In the genomic region with DNA sequence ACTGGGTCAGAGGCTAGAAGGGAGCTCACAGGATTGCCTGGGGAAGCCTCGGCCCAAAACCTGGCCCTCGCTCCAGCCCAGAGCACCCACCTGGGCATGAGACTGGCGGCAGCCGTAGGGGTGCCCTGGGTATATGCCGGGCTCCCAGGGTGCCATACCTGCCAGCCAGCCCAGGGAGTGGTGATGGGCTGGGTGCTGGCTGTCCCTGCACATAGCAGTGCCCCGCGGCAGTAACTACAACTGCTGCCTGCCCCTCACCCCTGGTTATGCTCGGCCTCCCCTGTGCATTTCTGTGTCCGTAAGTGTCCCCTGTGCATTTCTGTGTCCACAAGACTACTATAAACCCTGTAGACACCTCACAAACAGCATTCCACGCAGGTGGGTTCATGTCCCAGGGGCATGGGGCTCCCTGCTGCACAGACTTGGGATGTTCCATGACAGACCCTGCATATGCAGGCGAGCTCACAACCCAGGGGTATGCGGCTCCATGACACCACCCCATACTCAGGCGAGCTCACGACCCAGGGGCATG, we compare ENCODE assay signal across 20 cellular contexts. TPM values are rescaled to one million over a fixed set of nuclear protein-coding genes. Genes with fewer than 3 reads are reported as not detected.
A peak's percentile ranks its signal among the peaks of the same experiment; 100 is the strongest.
DNase-seq lines count a peak whose midpoint lies in the region; ATAC-seq, FAIRE-seq and TF ChIP-seq lines count a peak whose summit lies in the region.
"Had no signal": no experiment of that assay in that cellular context is flagged by ENCODE, and none has a peak within 500 bp of the region (broad histone marks: within the 10 kb centered on the region; RNA-seq: fewer than 3 reads in every experiment).

No MANE protein-coding gene starts in this region.

- ATAC-seq in activated CD8-positive, alpha-beta memory T cell treated with anti-CD3 and anti-CD28 coated beads, Interleukin-2, amount 10 ng/mL, durations not matched to agents 7 days and 5 days = no peak
- peak; percentile 11 for ATAC-seq in HepG2
- no peak for ATAC-seq in HG03097 (IDR thresholded peaks at IDR 0.05; ENCODE audit: low FRiP score, unreplicated experiment)
- ATAC-seq in activated CD4-positive, alpha-beta T cell treated with anti-CD3 and anti-CD28 coated beads for 36 hours = no peak
- ATAC-seq in GM21619 (IDR thresholded peaks at IDR 0.05; ENCODE audit: unreplicated experiment) = no peak
- ATAC-seq: left lung; naive thymus-derived CD4-positive, alpha-beta T cell had no signal

- no peak overlapping the region for H3K4me2 ChIP-seq in HepG2 (ENCODE audit: low read depth, low read length)

- no peaks in the 10 kb centered on the region for H3K79me2 ChIP-seq in HepG2 (ENCODE audit: insufficient read depth, low read length)

- no peak for TF ChIP-seq EP300 in HepG2 (IDR thresholded peaks at IDR 0.05; ENCODE audit: low read depth in 2 of 2, low read length in 2 of 2)
- no peak for TF ChIP-seq EP300 in HepG2 (CRISPR knock-in tag; IDR thresholded peaks at IDR 0.05; ENCODE audit: borderline replicate concordance)
- TF ChIP-seq EP300 in tibial nerve (IDR thresholded peaks at IDR 0.05) = no peak

- peak; percentile 26 for DNase-seq in activated CD8-positive, alpha-beta memory T cell treated with anti-CD3 and anti-CD28 coated beads, Interleukin-2, amount 10 ng/mL, durations not matched to agents 7 days and 5 days
- DNase-seq in activated CD8-positive, alpha-beta memory T cell treated with anti-CD3 and anti-CD28 coated beads, Interleukin-2, amount 50 U/mL, for 4 hours = no peak
- DNase-seq in endodermal cell (peak; percentile 45), HepG2 (ENCODE audit: low spot score) (no peak), tibial nerve (ENCODE audit: low spot score in 2 of 2) (peak in 1 of 2 donors; percentile 3)
- no peak for DNase-seq in activated CD4-positive, alpha-beta T cell treated with anti-CD3 and anti-CD28 coated beads for 36 hours
- DNase-seq: 8988T; activated CD4-positive, alpha-beta memory T cell treated with anti-CD3 and anti-CD28 coated beads for 36 hours; amniotic stem cell; cortex of kidney; naive thymus-derived CD4-positive, alpha-beta T cell; NCI-H2029; PC-3 had no signal

- no peak overlapping the region for H3K4me3 Mint-ChIP-seq in activated CD8-positive, alpha-beta memory T cell treated with anti-CD3 and anti-CD28 coated beads, Interleukin-2, amount 10 ng/mL, durations not matched to agents 7 days and 5 days
- no peak overlapping the region for H3K4me3 Mint-ChIP-seq in endodermal cell
- H3K4me3 Mint-ChIP-seq in activated CD4-positive, alpha-beta T cell treated with anti-CD3 and anti-CD28 coated beads for 36 hours = no peak overlapping the region
- H3K4me3 Mint-ChIP-seq: activated CD4-positive, alpha-beta memory T cell treated with anti-CD3 and anti-CD28 coated beads for 36 hours; CD14-positive monocyte; naive thymus-derived CD4-positive, alpha-beta T cell had no signal

- POLR2A ChIA-PET in HepG2 (lab: Yijun Ruan, JAX) = interaction anchor here (0.6 kb wide), 1 partner anchor 106 kb away, joined by 3 read pairs; no protein-coding TSS in a partner anchor
- POLR2A ChIA-PET in activated CD4-positive, alpha-beta T cell treated with anti-CD3 and anti-CD28 coated beads for 36 hours (lab: Charles Lee) = no interaction called here

- H3K27ac ChIP-seq in endodermal cell (ENCODE audit: low read depth, low read length) (peak overlapping the region; percentile 83), HepG2 (ENCODE audit: extremely low read length, insufficient read depth, low read length) (no peak overlapping the region), tibial nerve (peak overlapping the region in 3 of 4 donors; percentile 9 to 53 (median 24))

- H3K27me3 ChIP-seq in endodermal cell (ENCODE audit: control insufficient read depth, insufficient read depth, low read length, poor library complexity, severe bottlenecking) (no peaks in the 10 kb centered on the region), HepG2 (ENCODE audit: control insufficient read depth in 1 of 2, insufficient read depth in 2 of 2, low read length in 2 of 2) (no peaks in the 10 kb centered on the region), tibial nerve (no peaks in the 10 kb centered on the region)
- H3K27me3 ChIP-seq: left lung had no signal

- WGBS in endodermal cell (ENCODE audit: insufficient coverage in 1 of 2, insufficient read length in 1 of 2), 2 experiments = 96 to 99% methylated on average over 7 to 14 of the region's 14 CpGs
- 100% methylated on average over 1 of the region's 14 CpGs for WGBS in HepG2 (ENCODE audit: low lambda C conversion rate)
- WGBS in tibial nerve, 2 donors = 90 to 91% methylated on average over 9 to 10 of the region's 14 CpGs

- no peak for TF ChIP-seq POLR2A in HepG2 (IDR thresholded peaks at IDR 0.05; ENCODE audit: insufficient read depth in 1 of 2, low read depth in 2 of 2, low read length in 2 of 2)
- no peak for TF ChIP-seq POLR2A in tibial nerve (IDR thresholded peaks at IDR 0.05)

- H3K4me1 ChIP-seq in endodermal cell (ENCODE audit: control insufficient read depth, insufficient read depth, low read length) = no peaks in the 10 kb centered on the region
- H3K4me1 ChIP-seq in HepG2 (ENCODE audit: insufficient read depth, low read length) = peaks cover 31% of the 10 kb centered on the region
- peaks cover 0 to 9% (median 0%) of the 10 kb centered on the region in 4 donors for H3K4me1 ChIP-seq in tibial nerve

- no peak for TF ChIP-seq CTCF in endodermal cell (conservative IDR thresholded peaks at IDR 0.05)
- TF ChIP-seq CTCF in HepG2 (CRISPR knock-in tag; IDR thresholded peaks at IDR 0.05) = no peak
- TF ChIP-seq CTCF in tibial nerve (IDR thresholded peaks at IDR 0.05) = no peak

- H3K9me3 Mint-ChIP-seq in activated CD8-positive, alpha-beta memory T cell treated with anti-CD3 and anti-CD28 coated beads, Interleukin-2, amount 10 ng/mL, durations not matched to agents 7 days and 5 days (ENCODE audit: low read depth) = no peaks in the 10 kb centered on the region
- H3K9me3 Mint-ChIP-seq in endodermal cell = no peaks in the 10 kb centered on the region
- H3K9me3 Mint-ChIP-seq in activated CD4-positive, alpha-beta T cell treated with anti-CD3 and anti-CD28 coated beads for 36 hours (ENCODE audit: low read depth) = no peaks in the 10 kb centered on the region
- H3K9me3 Mint-ChIP-seq: activated CD4-positive, alpha-beta memory T cell treated with anti-CD3 and anti-CD28 coated beads for 36 hours had no signal

- no peak for TF ChIP-seq RAD21 in HepG2 (CRISPR knock-in tag; IDR thresholded peaks at IDR 0.05)

- CTCF ChIA-PET in activated CD8-positive, alpha-beta memory T cell treated with anti-CD3 and anti-CD28 coated beads, Interleukin-2, amount 10 ng/mL, durations not matched to agents 7 days and 5 days (lab: Charles Lee) = interaction anchor here (1.0 kb wide), 1 partner anchor 46 kb away, joined by 3 read pairs; no protein-coding TSS in a partner anchor
- CTCF ChIA-PET in HepG2 (lab: Yijun Ruan, JAX; ENCODE audit: low intra/inter-chr PET ratio, low total read pairs) = no interaction called here
- CTCF ChIA-PET in activated CD4-positive, alpha-beta T cell treated with anti-CD3 and anti-CD28 coated beads for 36 hours (lab: Charles Lee) = interaction anchor here (1.5 kb wide), 1 partner anchor 46 kb away, joined by 4 read pairs; no protein-coding TSS in a partner anchor

- H3K9ac ChIP-seq in endodermal cell (ENCODE audit: extremely low read depth, low read length, poor library complexity, severe bottlenecking) = no peak overlapping the region
- H3K9ac ChIP-seq in HepG2 (ENCODE audit: insufficient read depth, low read depth, low read length) = no peak overlapping the region

- intact Hi-C loops in HepG2 (cut with micrococcal nuclease; ENCODE audit: unreplicated experiment) = loop anchor here (10.0 kb wide), 1 partner anchor 215 kb away; no protein-coding TSS in a partner anchor
- intact Hi-C loops in activated CD4-positive, alpha-beta T cell treated with anti-CD3 and anti-CD28 coated beads for 36 hours (cut with DNase I, micrococcal nuclease) = loop anchor here in 1 of 2 experiments (2.0 kb wide), 1 partner anchor 37 kb away; no protein-coding TSS in a partner anchor

- no peak for FAIRE-seq in HepG2 (lab: Jason Lieb, UNC)
- FAIRE-seq: H54, TTC549 had no signal

- H3K36me3 ChIP-seq in endodermal cell (ENCODE audit: control insufficient read depth, insufficient read depth, low read length) (peaks cover 19% of the 10 kb centered on the region), HepG2 (replicated peaks in 1 of 2; ENCODE audit: control insufficient read depth in 1 of 2, insufficient read depth in 2 of 2, low read length in 2 of 2) (peaks cover 12 to 47% of the 10 kb centered on the region in 2 experiments), tibial nerve (peaks cover 7 to 59% (median 9%) of the 10 kb centered on the region in 3 donors)

- peaks cover 12% of the 10 kb centered on the region for H3K4me1 Mint-ChIP-seq in activated CD8-positive, alpha-beta memory T cell treated with anti-CD3 and anti-CD28 coated beads, Interleukin-2, amount 10 ng/mL, durations not matched to agents 7 days and 5 days
- H3K4me1 Mint-ChIP-seq in endodermal cell = peaks cover 9% of the 10 kb centered on the region
- H3K4me1 Mint-ChIP-seq in activated CD4-positive, alpha-beta T cell treated with anti-CD3 and anti-CD28 coated beads for 36 hours = peaks cover under 1% of the 10 kb centered on the region

- H4K20me1 ChIP-seq in HepG2 (ENCODE audit: insufficient read depth, low read length) = no peaks in the 10 kb centered on the region

- BruUV-seq in HepG2 (replicated peaks; lab: Mats Ljungman, UMichigan) = no TSS peak

- H3K27me3 Mint-ChIP-seq in activated CD8-positive, alpha-beta memory T cell treated with anti-CD3 and anti-CD28 coated beads, Interleukin-2, amount 10 ng/mL, durations not matched to agents 7 days and 5 days = no peaks in the 10 kb centered on the region
- H3K27me3 Mint-ChIP-seq in endodermal cell (ENCODE audit: insufficient read depth) = no peaks in the 10 kb centered on the region
- no peaks in the 10 kb centered on the region for H3K27me3 Mint-ChIP-seq in activated CD4-positive, alpha-beta T cell treated with anti-CD3 and anti-CD28 coated beads for 36 hours
- H3K27me3 Mint-ChIP-seq: activated CD4-positive, alpha-beta memory T cell treated with anti-CD3 and anti-CD28 coated beads for 36 hours; naive thymus-derived CD4-positive, alpha-beta T cell had no signal

- in situ Hi-C loops in HepG2 (cut with HindIII; ENCODE audit: extremely low pct_ligation_motif_present, low pct_unique_long_range_greater_than_20kb) = no loop called here

- H3K4me3 ChIP-seq in endodermal cell (ENCODE audit: low read length) = no peak overlapping the region
- no peak overlapping the region for H3K4me3 ChIP-seq in HepG2 (replicated peaks in 1 of 3; ENCODE audit: insufficient read depth in 1 of 3, low read depth in 2 of 3, low read length in 3 of 3)
- no peak overlapping the region for H3K4me3 ChIP-seq in tibial nerve
- H3K4me3 ChIP-seq: left lung had no signal

- H3K9me3 ChIP-seq in endodermal cell (ENCODE audit: control insufficient read depth, low read length) (no peaks in the 10 kb centered on the region), HepG2 (ENCODE audit: low read length) (no peaks in the 10 kb centered on the region), tibial nerve (no peaks in the 10 kb centered on the region)
- H3K9me3 ChIP-seq: left lung had no signal

- peaks cover 16% of the 10 kb centered on the region for H3K36me3 Mint-ChIP-seq in activated CD8-positive, alpha-beta memory T cell treated with anti-CD3 and anti-CD28 coated beads, Interleukin-2, amount 10 ng/mL, durations not matched to agents 7 days and 5 days
- peaks cover 38% of the 10 kb centered on the region for H3K36me3 Mint-ChIP-seq in endodermal cell (ENCODE audit: low read depth)
- H3K36me3 Mint-ChIP-seq in activated CD4-positive, alpha-beta T cell treated with anti-CD3 and anti-CD28 coated beads for 36 hours (ENCODE audit: low read depth) = peaks cover 5% of the 10 kb centered on the region

- no peak overlapping the region for H2AFZ ChIP-seq in HepG2 (ENCODE audit: low read length)

- H3K27ac Mint-ChIP-seq in activated CD8-positive, alpha-beta memory T cell treated with anti-CD3 and anti-CD28 coated beads, Interleukin-2, amount 10 ng/mL, durations not matched to agents 7 days and 5 days = no peak overlapping the region
- H3K27ac Mint-ChIP-seq in endodermal cell = peak overlapping the region; percentile 52
- H3K27ac Mint-ChIP-seq in activated CD4-positive, alpha-beta T cell treated with anti-CD3 and anti-CD28 coated beads for 36 hours = no peak overlapping the region
- H3K27ac Mint-ChIP-seq: activated CD4-positive, alpha-beta memory T cell treated with anti-CD3 and anti-CD28 coated beads for 36 hours; naive thymus-derived CD4-positive, alpha-beta T cell had no signal

RNA-seq across cellular contexts. Expression of a gene that starts 5.8 kb away (rescaled TPM):
- 1 to 10 TPM; 4.2 to 4.8 TPM for total RNA-seq in activated CD8-positive, alpha-beta memory T cell treated with anti-CD3 and anti-CD28 coated beads, Interleukin-2, amount 10 ng/mL, durations not matched to agents 7 days and 5 days
- 10 to 100 TPM; 29.5 to 31.9 TPM for total RNA-seq in endodermal cell
- polyA plus RNA-seq in endodermal cell (2013, experiment 1 of 2) = 32.1 TPM
- 33.4 TPM for polyA plus RNA-seq in endodermal cell (2013, experiment 2 of 2)
- 2.8 and 3.3 TPM in 2 replicates for total RNA-seq in HepG2 (2016; rRNA removed; fragmentation: Illumina TruSeq; extraction: Trizol)
- 2.1 and 2.7 TPM in 2 replicates for total RNA-seq in HepG2 (2016; cell fraction: cytosol; rRNA removed; fragmentation: Illumina TruSeq; extraction: Trizol; ENCODE audit: low read depth)
- 3.0 and 3.3 TPM in 2 replicates for total RNA-seq in HepG2 (2016; cell fraction: insoluble cytoplasmic fraction; rRNA removed; fragmentation: Illumina TruSeq; extraction: Trizol)
- total RNA-seq in HepG2 (2016; cell fraction: membrane; rRNA removed; fragmentation: Illumina TruSeq; extraction: Trizol) = 3.0 and 3.8 TPM in 2 replicates
- 1.5 and 1.7 TPM in 2 replicates for total RNA-seq in HepG2 (2016; cell fraction: nucleus; rRNA removed; fragmentation: Illumina TruSeq; extraction: Trizol)
- polyA plus RNA-seq in HepG2 (2011; rRNA removed) = 1.4 and 2.6 TPM in 2 replicates
- polyA plus RNA-seq in HepG2 (2011; cell fraction: cytosol; rRNA removed) = 1.4 and 2.8 TPM in 2 replicates
- polyA plus RNA-seq in HepG2 (2011; cell fraction: nucleus; rRNA removed) = 9.6 and 9.7 TPM in 2 replicates
- polyA plus RNA-seq in HepG2 (2012) = 7.3 and 10.9 TPM in 2 replicates
- 5.4 and 5.7 TPM in 2 replicates for polyA plus RNA-seq in HepG2 (2016; cell fraction: cytosol; fragmentation: Illumina TruSeq; extraction: Trizol; ENCODE audit: low read depth)
- 5.9 and 7.1 TPM in 2 replicates for polyA plus RNA-seq in HepG2 (2016; cell fraction: insoluble cytoplasmic fraction; fragmentation: Illumina TruSeq; extraction: Trizol; ENCODE audit: low read depth)
- 6.0 and 7.3 TPM in 2 replicates for polyA plus RNA-seq in HepG2 (2016; cell fraction: membrane; fragmentation: Illumina TruSeq; extraction: Trizol; ENCODE audit: low read depth)
- polyA plus RNA-seq in HepG2 (2016; cell fraction: nucleus; fragmentation: Illumina TruSeq; extraction: Trizol; ENCODE audit: insufficient read depth, low read depth) = 5.8 and 6.5 TPM in 2 replicates
- polyA minus RNA-seq in HepG2 (2011; rRNA and poly(A)+ RNA removed; ENCODE audit: low replicate concordance) = 2.4 and 3.4 TPM in 2 replicates
- polyA minus RNA-seq in HepG2 (2011; cell fraction: cytosol; rRNA and poly(A)+ RNA removed) = 3.4 and 5.6 TPM in 2 replicates
- 0.77 and 1.6 TPM in 2 replicates for polyA minus RNA-seq in HepG2 (2011; cell fraction: nucleus; rRNA and poly(A)+ RNA removed)
- total RNA-seq in tibial nerve = 10 to 100 TPM in 1 of 4 donors, 1 to 10 TPM in 3; 4.5 to 12.9 (median 8.0) TPM
- total RNA-seq in activated CD4-positive, alpha-beta T cell treated with anti-CD3 and anti-CD28 coated beads for 36 hours = 10 to 100 TPM in 1 of 2 experiments, 1 to 10 TPM in 1; 8.1 to 13.0 TPM

RNA-seq across cellular contexts. Expression of a gene that starts 34.6 kb away (rescaled TPM):
- total RNA-seq in activated CD8-positive, alpha-beta memory T cell treated with anti-CD3 and anti-CD28 coated beads, Interleukin-2, amount 10 ng/mL, durations not matched to agents 7 days and 5 days = not detected
- 1 to 10 TPM; 3.5 to 4.6 TPM for total RNA-seq in endodermal cell
- 3.0 TPM for polyA plus RNA-seq in endodermal cell (2013, experiment 1 of 2)
- 1.0 TPM for polyA plus RNA-seq in endodermal cell (2013, experiment 2 of 2)
- 78.5 and 105 TPM in 2 replicates for total RNA-seq in HepG2 (2016; rRNA removed; fragmentation: Illumina TruSeq; extraction: Trizol)
- total RNA-seq in HepG2 (2016; cell fraction: cytosol; rRNA removed; fragmentation: Illumina TruSeq; extraction: Trizol; ENCODE audit: low read depth) = 13.1 and 13.2 TPM in 2 replicates
- 61.2 and 115 TPM in 2 replicates for total RNA-seq in HepG2 (2016; cell fraction: insoluble cytoplasmic fraction; rRNA removed; fragmentation: Illumina TruSeq; extraction: Trizol)
- 21.0 and 27.4 TPM in 2 replicates for total RNA-seq in HepG2 (2016; cell fraction: membrane; rRNA removed; fragmentation: Illumina TruSeq; extraction: Trizol)
- 94.5 and 110 TPM in 2 replicates for total RNA-seq in HepG2 (2016; cell fraction: nucleus; rRNA removed; fragmentation: Illumina TruSeq; extraction: Trizol)
- polyA plus RNA-seq in HepG2 (2011; rRNA removed) = 75.7 and 112 TPM in 2 replicates
- 34.7 and 61.2 TPM in 2 replicates for polyA plus RNA-seq in HepG2 (2011; cell fraction: cytosol; rRNA removed)
- 656 and 751 TPM in 2 replicates for polyA plus RNA-seq in HepG2 (2011; cell fraction: nucleus; rRNA removed)
- 108 and 140 TPM in 2 replicates for polyA plus RNA-seq in HepG2 (2012)
- 11.0 and 12.4 TPM in 2 replicates for polyA plus RNA-seq in HepG2 (2016; cell fraction: cytosol; fragmentation: Illumina TruSeq; extraction: Trizol; ENCODE audit: low read depth)
- polyA plus RNA-seq in HepG2 (2016; cell fraction: insoluble cytoplasmic fraction; fragmentation: Illumina TruSeq; extraction: Trizol; ENCODE audit: low read depth) = 47.9 and 52.0 TPM in 2 replicates
- polyA plus RNA-seq in HepG2 (2016; cell fraction: membrane; fragmentation: Illumina TruSeq; extraction: Trizol; ENCODE audit: low read depth) = 11.9 and 17.7 TPM in 2 replicates
- polyA plus RNA-seq in HepG2 (2016; cell fraction: nucleus; fragmentation: Illumina TruSeq; extraction: Trizol; ENCODE audit: insufficient read depth, low read depth) = 369 and 379 TPM in 2 replicates
- polyA minus RNA-seq in HepG2 (2011; rRNA and poly(A)+ RNA removed; ENCODE audit: low replicate concordance) = 0.42 and 84.7 TPM in 2 replicates
- 33.3 and 39.2 TPM in 2 replicates for polyA minus RNA-seq in HepG2 (2011; cell fraction: cytosol; rRNA and poly(A)+ RNA removed)
- polyA minus RNA-seq in HepG2 (2011; cell fraction: nucleus; rRNA and poly(A)+ RNA removed) = 93.9 and 118 TPM in 2 replicates
- total RNA-seq in tibial nerve = 10 to 100 TPM in 1 of 4 donors, 1 to 10 TPM in 3; 2.2 to 21.2 (median 2.5) TPM
- total RNA-seq in activated CD4-positive, alpha-beta T cell treated with anti-CD3 and anti-CD28 coated beads for 36 hours = under 1 TPM; 0.16 to 0.23 TPM
- total RNA-seq: M059J had no signal
- polyA plus RNA-seq: CD14-positive monocyte; naive thymus-derived CD4-positive, alpha-beta T cell had no signal

RNA-seq across cellular contexts. Expression of a gene that starts 38.5 kb away (rescaled TPM):
- 10 to 100 TPM; 44.9 to 49.5 TPM for total RNA-seq in activated CD8-positive, alpha-beta memory T cell treated with anti-CD3 and anti-CD28 coated beads, Interleukin-2, amount 10 ng/mL, durations not matched to agents 7 days and 5 days
- total RNA-seq in endodermal cell = 10 to 100 TPM; 56.7 to 85.2 TPM
- 101 TPM for polyA plus RNA-seq in endodermal cell (2013, experiment 1 of 2)
- polyA plus RNA-seq in endodermal cell (2013, experiment 2 of 2) = 100 TPM
- total RNA-seq in HepG2 (2016; rRNA removed; fragmentation: Illumina TruSeq; extraction: Trizol) = 73.5 and 113 TPM in 2 replicates
- 7.3 and 7.8 TPM in 2 replicates for total RNA-seq in HepG2 (2016; cell fraction: cytosol; rRNA removed; fragmentation: Illumina TruSeq; extraction: Trizol; ENCODE audit: low read depth)
- 62.4 and 115 TPM in 2 replicates for total RNA-seq in HepG2 (2016; cell fraction: insoluble cytoplasmic fraction; rRNA removed; fragmentation: Illumina TruSeq; extraction: Trizol)
- total RNA-seq in HepG2 (2016; cell fraction: membrane; rRNA removed; fragmentation: Illumina TruSeq; extraction: Trizol) = 31.7 and 32.0 TPM in 2 replicates
- 138 and 169 TPM in 2 replicates for total RNA-seq in HepG2 (2016; cell fraction: nucleus; rRNA removed; fragmentation: Illumina TruSeq; extraction: Trizol)
- polyA plus RNA-seq in HepG2 (2011; rRNA removed) = 72.6 and 182 TPM in 2 replicates
- 29.6 and 35.0 TPM in 2 replicates for polyA plus RNA-seq in HepG2 (2011; cell fraction: cytosol; rRNA removed)
- 771 and 1,172 TPM in 2 replicates for polyA plus RNA-seq in HepG2 (2011; cell fraction: nucleus; rRNA removed)
- 69.9 and 111 TPM in 2 replicates for polyA plus RNA-seq in HepG2 (2012)
- polyA plus RNA-seq in HepG2 (2016; cell fraction: cytosol; fragmentation: Illumina TruSeq; extraction: Trizol; ENCODE audit: low read depth) = 5.3 and 5.5 TPM in 2 replicates
- 44.5 and 58.2 TPM in 2 replicates for polyA plus RNA-seq in HepG2 (2016; cell fraction: insoluble cytoplasmic fraction; fragmentation: Illumina TruSeq; extraction: Trizol; ENCODE audit: low read depth)
- 14.1 and 14.6 TPM in 2 replicates for polyA plus RNA-seq in HepG2 (2016; cell fraction: membrane; fragmentation: Illumina TruSeq; extraction: Trizol; ENCODE audit: low read depth)
- polyA plus RNA-seq in HepG2 (2016; cell fraction: nucleus; fragmentation: Illumina TruSeq; extraction: Trizol; ENCODE audit: insufficient read depth, low read depth) = 296 and 309 TPM in 2 replicates
- polyA minus RNA-seq in HepG2 (2011; rRNA and poly(A)+ RNA removed; ENCODE audit: low replicate concordance) = 67.2 and 95.6 TPM in 2 replicates
- 16.2 and 25.1 TPM in 2 replicates for polyA minus RNA-seq in HepG2 (2011; cell fraction: cytosol; rRNA and poly(A)+ RNA removed)
- polyA minus RNA-seq in HepG2 (2011; cell fraction: nucleus; rRNA and poly(A)+ RNA removed) = 66.3 and 114 TPM in 2 replicates
- total RNA-seq in tibial nerve = 100 to 1,000 TPM in 1 of 4 donors, 10 to 100 TPM in 3; 69.3 to 132 (median 80.6) TPM
- 10 to 100 TPM; 14.1 to 21.3 TPM for total RNA-seq in activated CD4-positive, alpha-beta T cell treated with anti-CD3 and anti-CD28 coated beads for 36 hours

Comparison
In these comparisons a context has a peak if more than half of its experiments do, and no peak if none do; other contexts are left out.
1. DNase-seq: peak in activated CD8-positive, alpha-beta memory T cell treated with anti-CD3 and anti-CD28 coated beads, Interleukin-2, amount 10 ng/mL, durations not matched to agents 7 days and 5 days (single experiment) and endodermal cell (single experiment); none in activated CD8-positive, alpha-beta memory T cell treated with anti-CD3 and anti-CD28 coated beads, Interleukin-2, amount 50 U/mL, for 4 hours (single experiment), HepG2 (single experiment) and activated CD4-positive, alpha-beta T cell treated with anti-CD3 and anti-CD28 coated beads for 36 hours (single experiment).